In genomic region chr16:72241930-72242329, GRCh38 we compare ENCODE assay signal across 8 cellular contexts.
DNase-seq lines count a peak whose midpoint lies in the region; ATAC-seq and TF ChIP-seq lines count a peak whose summit lies in the region.

No MANE protein-coding gene starts in this region.

- H3K9me3 Mint-ChIP-seq in type B pancreatic cell, result no peaks in the 10 kb centered on the region

- ATAC-seq in GM18861 (IDR thresholded peaks at IDR 0.05; ENCODE audit: unreplicated experiment) (peak; percentile 49), left colon (peak; percentile 97), GM19328 (IDR thresholded peaks at IDR 0.05; ENCODE audit: unreplicated experiment) (no peak), HG03378 (IDR thresholded peaks at IDR 0.05; ENCODE audit: unreplicated experiment) (no peak)

- TF ChIP-seq CTCF in AG10803 (conservative IDR thresholded peaks at IDR 0.05; ENCODE audit: low read length) (peak; percentile 95), brain microvascular endothelial cell (IDR thresholded peaks at IDR 0.05; ENCODE audit: low read depth, low read length, missing control alignments) (peak; percentile 96), type B pancreatic cell (conservative IDR thresholded peaks at IDR 0.05) (peak; percentile 83)

- H3K4me3 Mint-ChIP-seq in type B pancreatic cell, result no peak overlapping the region

- in situ Hi-C loops in brain microvascular endothelial cell (cut with HindIII; ENCODE audit: low pct_ligation_motif_present, low sequenced_read_pairs), result loop anchor here (25.0 kb wide), 1 partner anchor 220 kb away; no protein-coding TSS in a partner anchor

- no peak overlapping the region for H3K27ac ChIP-seq in brain microvascular endothelial cell

- H3K36me3 Mint-ChIP-seq in type B pancreatic cell, result no peaks in the 10 kb centered on the region

- no peak overlapping the region for H3K27ac Mint-ChIP-seq in type B pancreatic cell

- no peaks in the 10 kb centered on the region for H3K4me1 Mint-ChIP-seq in type B pancreatic cell (ENCODE audit: unreplicated experiment)

- no peaks in the 10 kb centered on the region for H3K27me3 Mint-ChIP-seq in type B pancreatic cell

- intact Hi-C loops in left colon (cut with DNase I, micrococcal nuclease), result loop anchor here in 1 of 2 donors (5.0 kb wide), 1 partner anchor 225 kb away; no protein-coding TSS in a partner anchor

- DNase-seq in AG10803 (ENCODE audit: low read depth), result peak; percentile 54
- DNase-seq in NCI-H2171 (lab: John Stamatoyannopoulos, UW), result peak; percentile 10
- DNase-seq in brain microvascular endothelial cell, result peak; percentile 53
- no peak for DNase-seq in left colon
- DNase-seq in type B pancreatic cell (ENCODE audit: extremely low spot score, unreplicated experiment), result no peak

- no peaks in the 10 kb centered on the region for H3K27me3 ChIP-seq in brain microvascular endothelial cell (replicated peaks)

- H3K36me3 ChIP-seq in brain microvascular endothelial cell (replicated peaks), result no peaks in the 10 kb centered on the region

- H3K4me3 ChIP-seq in AG10803 (ENCODE audit: low read length), result no peak overlapping the region
- no peak overlapping the region for H3K4me3 ChIP-seq in brain microvascular endothelial cell (ENCODE audit: low read depth, low read length)

Comparison
In these comparisons a context has a peak if more than half of its experiments do, and no peak if none do; other contexts are left out.
1. DNase-seq: peak in AG10803 (single experiment), NCI-H2171 (single experiment) and brain microvascular endothelial cell (single experiment); none in left colon (0 of 2) and type B pancreatic cell (single experiment).
2. ATAC-seq: peak in GM18861 (single experiment) and left colon (single experiment); none in GM19328 (single experiment) and HG03378 (single experiment).
3. Peak in every context shown above with its lines, with median percentiles within 50 percentile points of each other: CTCF ChIP-seq.